9 cellular contexts compared by ENCODE assay signal in genomic region chr6:91717094-91717493, GRCh38.
"Had no signal": no experiment of that assay in that cellular context is flagged by ENCODE, and none has a peak within 500 bp of the region (broad histone marks: within the 10 kb centered on the region; RNA-seq: fewer than 3 reads in every experiment).

No MANE protein-coding gene starts in this region.

- H3K27me3 Mint-ChIP-seq: IgD-negative memory B cell had no signal

- H3K4me3 ChIP-seq: K562 had no signal

- FAIRE-seq: HepG2, HTR-8/SVneo, K562 had no signal

- H3K4me1 Mint-ChIP-seq: IgD-negative memory B cell had no signal

- H3K27ac Mint-ChIP-seq: IgD-negative memory B cell had no signal

- H3K4me3 Mint-ChIP-seq: IgD-negative memory B cell had no signal

- DNase-seq: IMR-90, KBM-7, KG1 had no signal

- H3K36me3 Mint-ChIP-seq: IgD-negative memory B cell had no signal

- ATAC-seq: HepG2, K562 had no signal

- H3K9ac ChIP-seq: KMS-11 had no signal

- H3K27ac ChIP-seq: HL-60, KMS-11 had no signal
